Comparison of ENCODE assay signal across 11 cellular contexts in genomic region chr2:233208382-233209116, GRCh38. TPM values are rescaled to one million over a fixed set of nuclear protein-coding genes. Genes with fewer than 3 reads are reported as not detected.
A peak's percentile ranks its signal among the peaks of the same experiment; 100 is the strongest.
DNase-seq lines count a peak whose midpoint lies in the region; ATAC-seq, FAIRE-seq and TF ChIP-seq lines count a peak whose summit lies in the region.
"Had no signal": no experiment of that assay in that cellular context is flagged by ENCODE, and none has a peak within 500 bp of the region (broad histone marks: within the 10 kb centered on the region; RNA-seq: fewer than 3 reads in every experiment).

No MANE protein-coding gene starts in this region.

- H3K4me1 Mint-ChIP-seq in activated B cell treated with CpG ODN at 0.5 μM for 24 hours (peaks cover 15% of the 10 kb centered on the region), memory B cell (peaks cover 12% of the 10 kb centered on the region), mesothelial cell of epicardium (peaks cover 11% of the 10 kb centered on the region)

- peak overlapping the region; percentile 59 for H3K27ac ChIP-seq in BLaER1

- CTCF ChIA-PET in activated B cell treated with CpG ODN at 0.5 μM for 24 hours (lab: Charles Lee) = no interaction called here

- H3K9ac ChIP-seq in BLaER1 = no peak overlapping the region

- DNase-seq in H54 (ENCODE audit: insufficient read length, low spot score) = peak; percentile 75
- no peak for DNase-seq in activated B cell treated with CpG ODN at 0.5 μM for 24 hours
- DNase-seq in memory B cell (ENCODE audit: low spot score in 2 of 2) = no peak
- DNase-seq in GOT3 (lab: John Stamatoyannopoulos, UW) = no peak
- no peak for DNase-seq in stimulated activated naive CD4-positive, alpha-beta T cell treated with Interleukin-2 at 50 U/mL for 16 hours (lab: John Stamatoyannopoulos, UW)
- no peak for DNase-seq in mesothelial cell of epicardium (ENCODE audit: low spot score in 2 of 2, unreplicated experiment in 2 of 2)
- no peak for DNase-seq in activated effector memory CD4-positive, alpha-beta T cell treated with anti-CD3 and anti-CD28 coated beads, Interleukin-2, amount 50 U/mL, for 16 hours
- DNase-seq: activated gamma-delta T cell, NCI-H526 treated with DMSO at 0.1 percent for 48 hours had no signal

- ATAC-seq in activated B cell treated with CpG ODN at 0.5 μM for 24 hours (ENCODE audit: low read depth) (peak; percentile 42), memory B cell (ENCODE audit: low read depth) (peak; percentile 26)

- H3K27me3 Mint-ChIP-seq in activated B cell treated with CpG ODN at 0.5 μM for 24 hours (no peaks in the 10 kb centered on the region), memory B cell (no peaks in the 10 kb centered on the region), mesothelial cell of epicardium (ENCODE audit: low read depth) (peaks cover 2% of the 10 kb centered on the region)

- peaks cover 72% of the 10 kb centered on the region for H3K36me3 Mint-ChIP-seq in activated B cell treated with CpG ODN at 0.5 μM for 24 hours (ENCODE audit: low read depth)
- H3K36me3 Mint-ChIP-seq in memory B cell = peaks cover 19% of the 10 kb centered on the region
- H3K36me3 Mint-ChIP-seq in mesothelial cell of epicardium = peaks cover 8% of the 10 kb centered on the region

- TF ChIP-seq POLR2A in H54 (IDR thresholded peaks at IDR 0.05; ENCODE audit: low read depth, low read length) = no peak

- TF ChIP-seq CTCF in activated B cell treated with CpG ODN at 0.5 μM for 24 hours (IDR thresholded peaks at IDR 0.05) (no peak), mesothelial cell of epicardium (IDR thresholded peaks at IDR 0.05; ENCODE audit: unreplicated experiment) (no peak)

- peaks cover 41% of the 10 kb centered on the region for H4K20me1 ChIP-seq in BLaER1

- peak overlapping the region; percentile 38 for H3K27ac Mint-ChIP-seq in activated B cell treated with CpG ODN at 0.5 μM for 24 hours
- peak overlapping the region; percentile 84 for H3K27ac Mint-ChIP-seq in memory B cell
- no peak overlapping the region for H3K27ac Mint-ChIP-seq in mesothelial cell of epicardium

- H3K27me3 ChIP-seq in BLaER1 = no peaks in the 10 kb centered on the region

- POLR2A ChIA-PET in activated B cell treated with CpG ODN at 0.5 μM for 24 hours (lab: Charles Lee) = no interaction called here

- no peak for FAIRE-seq in H54 (lab: Jason Lieb, UNC)
- FAIRE-seq: endometrium had no signal

- H3K4me3 Mint-ChIP-seq in activated B cell treated with CpG ODN at 0.5 μM for 24 hours = no peak overlapping the region
- H3K4me3 Mint-ChIP-seq in memory B cell = no peak overlapping the region
- no peak overlapping the region for H3K4me3 Mint-ChIP-seq in mesothelial cell of epicardium

- no peaks in the 10 kb centered on the region for H3K9me3 Mint-ChIP-seq in activated B cell treated with CpG ODN at 0.5 μM for 24 hours
- no peaks in the 10 kb centered on the region for H3K9me3 Mint-ChIP-seq in memory B cell
- H3K9me3 Mint-ChIP-seq in mesothelial cell of epicardium = peaks cover 4% of the 10 kb centered on the region

- H3K4me3 ChIP-seq in BLaER1 = no peak overlapping the region

- peak overlapping the region; percentile 36 for H3K4me2 ChIP-seq in BLaER1

- peaks cover 75% of the 10 kb centered on the region for H3K36me3 ChIP-seq in BLaER1

- H3K4me1 ChIP-seq in BLaER1 = peaks cover 28% of the 10 kb centered on the region

- intact Hi-C loops in activated B cell treated with CpG ODN at 0.5 μM for 24 hours (cut with micrococcal nuclease) = no loop called here

- 0 out of 2 replicates have a peak, but pooled peaks cover under 1% of the 10 kb centered on the region for H3K9me3 ChIP-seq in BLaER1

RNA-seq across cellular contexts. Expression of gene ATG16L1, which starts 42.9 kb away (rescaled TPM):
- total RNA-seq in activated B cell treated with CpG ODN at 0.5 μM for 24 hours = 39.0 and 49.9 TPM in 2 replicates
- 20.0 to 23.5 TPM (median 21.7 TPM) in 3 replicates for total RNA-seq in mesothelial cell of epicardium
